Comparison of ENCODE assay signal across 1 cellular context in the genomic region with DNA sequence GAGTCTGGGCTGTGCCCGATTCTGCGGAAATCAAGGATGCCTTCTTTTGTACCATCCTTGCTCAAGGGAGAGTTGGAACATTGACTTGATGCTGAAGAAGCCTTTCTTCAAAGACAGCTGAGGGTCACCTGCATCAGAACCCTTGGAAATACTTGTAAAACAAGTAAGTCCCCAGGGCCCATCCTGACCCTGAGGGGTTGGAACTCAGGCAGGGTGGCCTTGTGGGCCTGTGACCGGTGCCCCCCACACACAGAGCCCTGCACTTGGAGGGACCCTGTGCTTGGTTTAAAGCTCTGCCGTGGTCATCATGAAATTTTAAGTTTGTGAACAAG.
TF ChIP-seq lines count a peak whose summit lies in the region.

No MANE protein-coding gene starts in this region.

TF ChIP-seq in HCT116, 20 proteins besides CTCF, POLR2A, EP300 and RAD21 (continued from another document):
- TF ChIP-seq REST (IDR thresholded peaks at IDR 0.05; ENCODE audit: low read depth) = no peak
- TF ChIP-seq, protein P1, sequence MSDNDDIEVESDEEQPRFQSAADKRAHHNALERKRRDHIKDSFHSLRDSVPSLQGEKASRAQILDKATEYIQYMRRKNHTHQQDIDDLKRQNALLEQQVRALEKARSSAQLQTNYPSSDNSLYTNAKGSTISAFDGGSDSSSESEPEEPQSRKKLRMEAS (IDR thresholded peaks at IDR 0.05) = no peak
- TF ChIP-seq EGR1 (IDR thresholded peaks at IDR 0.05; ENCODE audit: low read depth) = no peak
- TF ChIP-seq TCF7L2 (IDR thresholded peaks at IDR 0.05; ENCODE audit: borderline replicate concordance, extremely low read depth, insufficient read depth, insufficient read length) = no peak
